24 cellular contexts compared by ENCODE assay signal in the genomic region with DNA sequence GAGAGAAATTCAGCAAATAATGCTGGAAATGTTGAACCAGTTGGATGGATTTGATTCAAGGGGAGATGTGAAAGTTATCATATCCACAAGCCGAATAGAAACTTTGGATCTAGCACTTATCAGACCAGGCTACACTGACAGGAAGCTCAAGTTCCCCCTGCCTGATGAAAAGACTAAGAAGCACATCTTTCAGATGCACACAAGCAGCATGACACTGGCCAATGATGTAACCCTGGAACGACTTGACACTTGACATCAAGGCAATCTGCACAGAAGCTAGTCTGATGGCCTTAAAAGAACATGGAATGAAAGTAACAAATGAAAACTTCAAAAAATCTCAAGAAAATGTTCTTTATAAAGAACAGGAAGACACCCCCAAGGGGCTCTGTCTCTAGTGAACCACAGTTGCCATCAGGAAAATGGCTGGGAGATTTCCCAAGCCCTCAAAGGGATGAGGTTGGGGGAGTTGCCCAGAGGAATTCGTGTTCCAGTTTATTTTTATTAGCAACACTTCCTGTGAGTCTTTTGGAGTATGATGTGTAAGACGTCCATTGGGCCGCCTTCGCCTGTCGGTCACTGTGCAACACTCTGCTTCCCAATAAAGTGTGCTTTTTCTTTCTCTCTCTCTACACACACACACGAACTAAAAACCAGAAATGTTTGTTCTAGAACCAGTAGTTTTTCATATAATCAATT.
DNase-seq lines count a peak whose midpoint lies in the region; ATAC-seq and TF ChIP-seq lines count a peak whose summit lies in the region.
"Had no signal": no experiment of that assay in that cellular context is flagged by ENCODE, and none has a peak within 500 bp of the region (broad histone marks: within the 10 kb centered on the region; RNA-seq: fewer than 3 reads in every experiment).

No MANE protein-coding gene starts in this region.

- ATAC-seq in RWPE2 (ENCODE audit: low read depth) (peak; percentile 25; the same call in 1 of the 3 replicates), gastrocnemius medialis (peak; percentile 13 to 63), T-helper 17 cell (no peak), GM19023 (IDR thresholded peaks at IDR 0.05; ENCODE audit: unreplicated experiment) (no peak)
- ATAC-seq in activated T-helper 17 cell treated with anti-CD3 and anti-CD28 coated beads, Interleukin-2, amount 50 U/mL, for 72 hours (replicated peaks) = no peak
- ATAC-seq: activated CD4-positive, alpha-beta T cell treated with anti-CD3 and anti-CD28 coated beads for 36 hours; left lobe of liver; stimulated activated memory B cell treated with anti-CD40 and anti-IgM and Interleukin-4, amounts not matched to agents 10 μg/mL and 1 μg/mL and 100 μg/mL, for 72 hours had no signal

- H3K9me3 ChIP-seq in RWPE2 (ENCODE audit: severe bottlenecking) (no peaks in the 10 kb centered on the region), gastrocnemius medialis (no peaks in the 10 kb centered on the region), T-helper 17 cell (ENCODE audit: control insufficient read depth, low read length, poor library complexity, severe bottlenecking) (no peaks in the 10 kb centered on the region)

- peaks cover 22% of the 10 kb centered on the region for H3K27me3 Mint-ChIP-seq in activated T-helper 17 cell treated with anti-CD3 and anti-CD28 coated beads, Interleukin-2, amount 50 U/mL, for 72 hours
- peaks cover 61% of the 10 kb centered on the region for H3K27me3 Mint-ChIP-seq in T-helper 17 cell

- no peak overlapping the region for H3K27ac Mint-ChIP-seq in activated T-helper 17 cell treated with anti-CD3 and anti-CD28 coated beads, Interleukin-2, amount 50 U/mL, for 72 hours
- no peak overlapping the region for H3K27ac Mint-ChIP-seq in T-helper 17 cell
- H3K27ac Mint-ChIP-seq: activated CD4-positive, alpha-beta T cell treated with anti-CD3 and anti-CD28 coated beads for 36 hours; CD4-positive, CD25-positive, alpha-beta regulatory T cell; H9; IgD-negative memory B cell; stimulated activated memory B cell treated with anti-CD40 and anti-IgM and Interleukin-4, amounts not matched to agents 10 μg/mL and 1 μg/mL and 100 μg/mL, for 72 hours had no signal

- H3K27ac ChIP-seq in RWPE2 (ENCODE audit: poor library complexity, severe bottlenecking) (no peak overlapping the region), gastrocnemius medialis (peak overlapping the region; percentile 3 to 46 (median 36))
- H3K27ac ChIP-seq: HL-60 had no signal

- no peak for TF ChIP-seq POLR2A in gastrocnemius medialis (IDR thresholded peaks at IDR 0.05)

- peak; percentile 85 for DNase-seq in HT1080 (ENCODE audit: low read depth)
- no peak for DNase-seq in RWPE2 (ENCODE audit: low spot score)
- DNase-seq in fibroblast of pulmonary artery (ENCODE audit: low read depth) = peak; percentile 89
- peak in 1 of 2 donors; percentile 21 for DNase-seq in gastrocnemius medialis
- no peak for DNase-seq in T-helper 17 cell
- DNase-seq: activated CD4-positive, alpha-beta T cell treated with anti-CD3 and anti-CD28 coated beads for 36 hours; activated naive CD4-positive, alpha-beta T cell treated with anti-CD3 and anti-CD28 coated beads, Interleukin-2, amount 50 U/mL, for 16 hours; anterior cingulate cortex; CD4-positive, CD25-positive, alpha-beta regulatory T cell; DMS 273 treated with DMSO at 0.1 percent for 48 hours; effector CD4-positive, alpha-beta T cell; GF-D8; H9; MM.1S; NCI-H1436 treated with DMSO at 0.1 percent for 48 hours; NCI-H526 treated with DMSO at 0.1 percent for 48 hours; stimulated activated CD4-positive, alpha-beta T cell treated with anti-CD3 and anti-CD28 coated beads, Interleukin-1b, Interleukin-23, amount 100 ng/mL, for 48 hours had no signal

- no peak overlapping the region for H3K4me3 ChIP-seq in RWPE2 (ENCODE audit: severe bottlenecking)
- no peak overlapping the region for H3K4me3 ChIP-seq in fibroblast of pulmonary artery (replicated peaks; ENCODE audit: low read depth, low read length)
- H3K4me3 ChIP-seq in gastrocnemius medialis = no peak overlapping the region

- no peak overlapping the region for H3K4me3 Mint-ChIP-seq in activated T-helper 17 cell treated with anti-CD3 and anti-CD28 coated beads, Interleukin-2, amount 50 U/mL, for 72 hours
- no peak overlapping the region for H3K4me3 Mint-ChIP-seq in T-helper 17 cell
- H3K4me3 Mint-ChIP-seq: activated CD4-positive, alpha-beta T cell treated with anti-CD3 and anti-CD28 coated beads for 36 hours; CD4-positive, CD25-positive, alpha-beta regulatory T cell; H9; IgD-negative memory B cell; neural crest cell; stimulated activated memory B cell treated with anti-CD40 and anti-IgM and Interleukin-4, amounts not matched to agents 10 μg/mL and 1 μg/mL and 100 μg/mL, for 72 hours had no signal

- in situ Hi-C loops in gastrocnemius medialis (cut with MboI; ENCODE audit: low sequenced_read_pairs in 4 of 4) = no loop called here

- H3K36me3 ChIP-seq in RWPE2 (ENCODE audit: low read depth) = no peaks in the 10 kb centered on the region
- no peaks in the 10 kb centered on the region for H3K36me3 ChIP-seq in gastrocnemius medialis

- intact Hi-C loops in gastrocnemius medialis (cut with DNase I; ENCODE audit: low total_unique reads) = loop anchor here (10.0 kb wide), 1 partner anchor 98 kb away; no protein-coding TSS in a partner anchor

- H3K4me1 ChIP-seq in RWPE2 (ENCODE audit: insufficient read depth, poor library complexity, severe bottlenecking) = peaks cover 7% of the 10 kb centered on the region
- no peaks in the 10 kb centered on the region for H3K4me1 ChIP-seq in gastrocnemius medialis

- H3K4me1 Mint-ChIP-seq in activated T-helper 17 cell treated with anti-CD3 and anti-CD28 coated beads, Interleukin-2, amount 50 U/mL, for 72 hours = no peaks in the 10 kb centered on the region
- no peaks in the 10 kb centered on the region for H3K4me1 Mint-ChIP-seq in T-helper 17 cell
- H3K4me1 Mint-ChIP-seq: activated CD4-positive, alpha-beta T cell treated with anti-CD3 and anti-CD28 coated beads for 36 hours; CD4-positive, CD25-positive, alpha-beta regulatory T cell; neural crest cell; stimulated activated memory B cell treated with anti-CD40 and anti-IgM and Interleukin-4, amounts not matched to agents 10 μg/mL and 1 μg/mL and 100 μg/mL, for 72 hours had no signal

- TF ChIP-seq CTCF in RWPE2 (IDR thresholded peaks at IDR 0.05; ENCODE audit: poor library complexity, severe bottlenecking) (no peak), fibroblast of pulmonary artery (IDR thresholded peaks at IDR 0.05; ENCODE audit: low read length, missing control alignments) (no peak), gastrocnemius medialis (IDR thresholded peaks at IDR 0.05 in 4 of 5, conservative IDR thresholded peaks at IDR 0.05 in 1 of 5) (no peak)

- H3K27me3 ChIP-seq in RWPE2 (ENCODE audit: insufficient read depth, poor library complexity, severe bottlenecking) (no peaks in the 10 kb centered on the region), gastrocnemius medialis (peaks cover 3 to 7% (median 4%) of the 10 kb centered on the region in 3 donors)

- H3K36me3 Mint-ChIP-seq in activated T-helper 17 cell treated with anti-CD3 and anti-CD28 coated beads, Interleukin-2, amount 50 U/mL, for 72 hours (ENCODE audit: low read depth) = no peaks in the 10 kb centered on the region
- peaks cover 2% of the 10 kb centered on the region for H3K36me3 Mint-ChIP-seq in T-helper 17 cell (ENCODE audit: low read depth)
- H3K36me3 Mint-ChIP-seq: CD4-positive, CD25-positive, alpha-beta regulatory T cell; IgD-negative memory B cell; stimulated activated memory B cell treated with anti-CD40 and anti-IgM and Interleukin-4, amounts not matched to agents 10 μg/mL and 1 μg/mL and 100 μg/mL, for 72 hours had no signal

- H3K9me3 Mint-ChIP-seq in activated T-helper 17 cell treated with anti-CD3 and anti-CD28 coated beads, Interleukin-2, amount 50 U/mL, for 72 hours = no peaks in the 10 kb centered on the region
- H3K9me3 Mint-ChIP-seq: CD4-positive, CD25-positive, alpha-beta regulatory T cell; H9; IgD-negative memory B cell; neural crest cell; stimulated activated memory B cell treated with anti-CD40 and anti-IgM and Interleukin-4, amounts not matched to agents 10 μg/mL and 1 μg/mL and 100 μg/mL, for 72 hours had no signal

Comparison
In these comparisons a context has a peak if more than half of its experiments do, and no peak if none do; other contexts are left out.
1. DNase-seq: peak in HT1080 (single experiment) and fibroblast of pulmonary artery (single experiment); none in RWPE2 (single experiment) and T-helper 17 cell (0 of 3).
2. ATAC-seq: peak in RWPE2 (single experiment) and gastrocnemius medialis (2 of 2); none in activated T-helper 17 cell treated with anti-CD3 and anti-CD28 coated beads, Interleukin-2, amount 50 U/mL, for 72 hours (single experiment), T-helper 17 cell (single experiment) and GM19023 (single experiment).